Comparison of ENCODE assay signal across 20 cellular contexts in genomic region chr3:189641776-189642175, GRCh38. TPM values are rescaled to one million over a fixed set of nuclear protein-coding genes. Genes with fewer than 3 reads are reported as not detected.
A peak's percentile ranks its signal among the peaks of the same experiment; 100 is the strongest.
DNase-seq lines count a peak whose midpoint lies in the region; ATAC-seq and TF ChIP-seq lines count a peak whose summit lies in the region.
"Had no signal": no experiment of that assay in that cellular context is flagged by ENCODE, and none has a peak within 500 bp of the region (broad histone marks: within the 10 kb centered on the region; RNA-seq: fewer than 3 reads in every experiment).

No MANE protein-coding gene starts in this region.

- DNase-seq in HPDE6-E6E7 (ENCODE audit: extremely low spot score) (peak; percentile 16), epithelial cell of prostate (ENCODE audit: low read depth, low spot score) (peak; percentile 31), dermis blood vessel endothelial cell (no peak), ovary (no peak), NCI-H2196 (lab: John Stamatoyannopoulos, UW; ENCODE audit: unreplicated experiment) (no peak)
- DNase-seq: activated effector memory CD4-positive, alpha-beta T cell treated with Interleukin-2 at 50 U/mL for 16 hours; adrenal gland; Calu3; left ventricle myocardium superior; NCI-H146; NCI-H345; Right ventricle myocardium superior; spleen had no signal

- no peak for TF ChIP-seq POLR2A in ovary (IDR thresholded peaks at IDR 0.05)

- H3K27ac ChIP-seq in epithelial cell of prostate (no peak overlapping the region), ovary (no peak overlapping the region)
- H3K27ac ChIP-seq: adrenal gland, cardiac muscle cell, spleen, thoracic aorta, VCaP had no signal

- H3K27me3 ChIP-seq in ovary = no peaks in the 10 kb centered on the region
- H3K27me3 ChIP-seq: adrenal gland, cardiac muscle cell, spleen had no signal

- H3K4me1 ChIP-seq in ovary (ENCODE audit: insufficient read depth) = no peaks in the 10 kb centered on the region
- H3K4me1 ChIP-seq: adrenal gland, spleen had no signal

- TF ChIP-seq EP300 in ovary (IDR thresholded peaks at IDR 0.05) = no peak

- no peaks in the 10 kb centered on the region for H3K36me3 ChIP-seq in ovary
- H3K36me3 ChIP-seq: adrenal gland, cardiac muscle cell, spleen, thoracic aorta had no signal

- TF ChIP-seq CTCF in ovary (IDR thresholded peaks at IDR 0.05) = no peak

- no peaks in the 10 kb centered on the region for H3K9me3 ChIP-seq in ovary
- H3K9me3 ChIP-seq: adrenal gland, thoracic aorta had no signal

- ATAC-seq in GM18508 (IDR thresholded peaks at IDR 0.05; ENCODE audit: insufficient read depth, unreplicated experiment) = peak; percentile 76
- ATAC-seq in GM19452 (IDR thresholded peaks at IDR 0.05; ENCODE audit: unreplicated experiment) = peak; percentile 60
- ATAC-seq: left ventricle myocardium superior had no signal

- intact Hi-C loops in ovary (cut with DNase I) = no loop called here

- no peak overlapping the region for H3K4me3 ChIP-seq in ovary
- H3K4me3 ChIP-seq: adrenal gland, cardiac muscle cell, spleen, thoracic aorta had no signal

RNA-seq across cellular contexts. Expression of gene TP63, which starts 10.6 kb away (rescaled TPM):
- not detected in 2 replicates for total RNA-seq in dermis blood vessel endothelial cell
- under 1 TPM in 6 of 7 donors, not detected in 1; 0.15 to 0.79 (median 0.33) TPM for total RNA-seq in ovary
- under 1 TPM; 0.15 to 0.19 TPM for polyA plus RNA-seq in ovary
- total RNA-seq: Calu3, cardiac muscle cell, G401 had no signal
- polyA plus RNA-seq: BJ, cardiac muscle cell had no signal

Comparison
In these comparisons a context has a peak if more than half of its experiments do, and no peak if none do; other contexts are left out.
1. DNase-seq: peak in HPDE6-E6E7 (single experiment) and epithelial cell of prostate (single experiment); none in dermis blood vessel endothelial cell (single experiment), ovary (0 of 5) and NCI-H2196 (single experiment).